Comparison of ENCODE assay signal across 8 cellular contexts in the genomic region with DNA sequence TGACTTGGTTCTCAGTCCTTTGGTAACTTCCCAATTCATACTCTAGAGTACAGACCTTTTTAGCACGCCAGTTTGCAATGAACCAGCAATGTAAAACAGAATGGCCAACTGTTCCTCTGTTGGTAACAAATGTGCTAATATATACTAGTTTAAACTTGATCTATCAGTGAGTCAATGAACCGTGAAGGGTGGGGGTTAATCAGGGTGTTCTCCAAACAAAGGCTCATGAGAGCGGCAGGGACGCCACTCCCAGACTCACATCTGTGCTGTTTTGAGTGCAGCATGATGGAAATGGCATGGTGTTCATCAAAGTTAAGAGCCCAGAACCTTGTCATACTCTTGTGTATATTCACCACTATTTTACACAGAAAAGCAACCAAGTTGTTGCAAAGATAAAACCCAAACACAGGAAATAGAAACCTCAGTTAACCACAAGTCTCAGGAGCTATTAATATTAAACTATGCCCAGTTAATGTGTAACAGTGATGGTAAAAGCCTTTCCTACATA.
DNase-seq lines count a peak whose midpoint lies in the region; ATAC-seq lines count a peak whose summit lies in the region.

No MANE protein-coding gene starts in this region.

- peak; percentile 12 for DNase-seq in activated CD4-positive, alpha-beta T cell treated with anti-CD3 and anti-CD28 coated beads, Interleukin-2, amount 10 ng/mL, durations not matched to agents 7 days and 5 days
- DNase-seq in activated CD4-positive, alpha-beta T cell treated with anti-CD3 and anti-CD28 coated beads for 4 hours: no peak
- DNase-seq in NCI-H2171 treated with DMSO at 0.1 percent for 48 hours (lab: John Stamatoyannopoulos, UW) (peak; percentile 99), glomerular visceral epithelial cell (ENCODE audit: extremely low spot score) (peak; percentile 95), NCI-H2029 treated with DMSO at 0.1 percent for 48 hours (lab: John Stamatoyannopoulos, UW) (no peak), inferior parietal cortex (ENCODE audit: extremely low spot score) (no peak)
- no peak for DNase-seq in NK-92 treated with Interleukin-12 subunit alpha and Interleukin-12 subunit beta, amount 100 ng/mL, for 24 hours (lab: John Stamatoyannopoulos, UW)

- CTCF ChIA-PET in activated CD4-positive, alpha-beta T cell treated with anti-CD3 and anti-CD28 coated beads, Interleukin-2, amount 10 ng/mL, durations not matched to agents 7 days and 5 days (lab: Charles Lee): no interaction called here

- no peaks in the 10 kb centered on the region for H3K36me3 Mint-ChIP-seq in activated CD4-positive, alpha-beta T cell treated with anti-CD3 and anti-CD28 coated beads, Interleukin-2, amount 10 ng/mL, durations not matched to agents 7 days and 5 days (ENCODE audit: low read depth)

- POLR2A ChIA-PET in activated CD4-positive, alpha-beta T cell treated with anti-CD3 and anti-CD28 coated beads, Interleukin-2, amount 10 ng/mL, durations not matched to agents 7 days and 5 days (lab: Charles Lee): no interaction called here

- H3K4me1 Mint-ChIP-seq in activated CD4-positive, alpha-beta T cell treated with anti-CD3 and anti-CD28 coated beads, Interleukin-2, amount 10 ng/mL, durations not matched to agents 7 days and 5 days: peaks cover 17% of the 10 kb centered on the region

- no peak overlapping the region for H3K27ac Mint-ChIP-seq in activated CD4-positive, alpha-beta T cell treated with anti-CD3 and anti-CD28 coated beads, Interleukin-2, amount 10 ng/mL, durations not matched to agents 7 days and 5 days

- no peak overlapping the region for H3K4me3 Mint-ChIP-seq in activated CD4-positive, alpha-beta T cell treated with anti-CD3 and anti-CD28 coated beads, Interleukin-2, amount 10 ng/mL, durations not matched to agents 7 days and 5 days

- ATAC-seq in HG02938 (IDR thresholded peaks at IDR 0.05; ENCODE audit: unreplicated experiment): peak; percentile 98

- H3K9me3 Mint-ChIP-seq in activated CD4-positive, alpha-beta T cell treated with anti-CD3 and anti-CD28 coated beads, Interleukin-2, amount 10 ng/mL, durations not matched to agents 7 days and 5 days: no peaks in the 10 kb centered on the region

- H3K27me3 Mint-ChIP-seq in activated CD4-positive, alpha-beta T cell treated with anti-CD3 and anti-CD28 coated beads, Interleukin-2, amount 10 ng/mL, durations not matched to agents 7 days and 5 days: peaks cover 15% of the 10 kb centered on the region

Comparison
In these comparisons a context has a peak if more than half of its experiments do, and no peak if none do; other contexts are left out.
1. DNase-seq: peak in activated CD4-positive, alpha-beta T cell treated with anti-CD3 and anti-CD28 coated beads, Interleukin-2, amount 10 ng/mL, durations not matched to agents 7 days and 5 days (single experiment), NCI-H2171 treated with DMSO at 0.1 percent for 48 hours (single experiment) and glomerular visceral epithelial cell (single experiment); none in activated CD4-positive, alpha-beta T cell treated with anti-CD3 and anti-CD28 coated beads for 4 hours (0 of 2), NCI-H2029 treated with DMSO at 0.1 percent for 48 hours (single experiment), inferior parietal cortex (single experiment) and NK-92 treated with Interleukin-12 subunit alpha and Interleukin-12 subunit beta, amount 100 ng/mL, for 24 hours (single experiment).